ENCODE assay signal across 38 cellular contexts in the genomic region with DNA sequence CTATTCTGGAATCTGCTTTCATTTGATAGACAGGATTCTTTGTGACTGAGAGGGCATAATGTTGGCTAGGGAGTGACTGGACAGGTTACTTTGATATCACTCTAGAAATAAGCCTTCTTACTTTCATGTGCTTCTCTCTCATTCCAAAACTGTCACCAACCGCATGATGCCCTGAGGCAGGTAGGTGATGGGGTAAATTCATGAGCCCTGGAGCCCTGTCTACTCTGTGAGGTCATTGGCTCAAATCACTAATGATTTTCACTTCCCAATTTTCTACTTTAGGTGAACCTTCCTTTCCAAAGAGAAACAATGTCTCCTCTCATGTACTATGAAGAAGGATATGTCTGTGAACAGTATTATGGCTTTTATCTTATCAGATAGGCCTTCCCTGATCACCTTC.
DNase-seq lines count a peak whose midpoint lies in the region; ATAC-seq and TF ChIP-seq lines count a peak whose summit lies in the region.
"Had no signal": no experiment of that assay in that cellular context is flagged by ENCODE, and none has a peak within 500 bp of the region (broad histone marks: within the 10 kb centered on the region; RNA-seq: fewer than 3 reads in every experiment).

No MANE protein-coding gene starts in this region.

- H3K4me1 Mint-ChIP-seq in activated naive CD4-positive, alpha-beta T cell treated with anti-CD3 and anti-CD28 coated beads, Interleukin-2, amount 10 ng/mL, durations not matched to agents 7 days and 5 days = no peaks in the 10 kb centered on the region
- H3K4me1 Mint-ChIP-seq in HFFc6 (ENCODE audit: low read depth) = no peaks in the 10 kb centered on the region
- H3K4me1 Mint-ChIP-seq: endodermal cell; H9; neural crest cell; stimulated activated effector memory CD8-positive, alpha-beta T cell treated with anti-CD3 and anti-CD28 coated beads, Interleukin-12 subunit alpha, Interleukin-12 subunit beta, amount 100 ng/mL, for 72 hours; T-helper 17 cell had no signal

- ATAC-seq in GM18867 (IDR thresholded peaks at IDR 0.05; ENCODE audit: unreplicated experiment) (peak; percentile 63), GM21367 (IDR thresholded peaks at IDR 0.05; ENCODE audit: unreplicated experiment) (peak; percentile 76), HG03097 (IDR thresholded peaks at IDR 0.05; ENCODE audit: low FRiP score, unreplicated experiment) (peak; percentile 76)
- ATAC-seq: esophagus mucosa; left lung; Right ventricle myocardium inferior; SK-N-SH treated with all-trans-retinoic acid at 6 μM for 48 hours; stimulated activated effector memory CD8-positive, alpha-beta T cell treated with anti-CD3 and anti-CD28 coated beads, Interleukin-12 subunit alpha, Interleukin-12 subunit beta, amount 100 ng/mL, for 72 hours; T-helper 17 cell had no signal

- no peak for TF ChIP-seq CTCF in tibial artery (IDR thresholded peaks at IDR 0.05)
- TF ChIP-seq CTCF in HFFc6 (IDR thresholded peaks at IDR 0.05) = no peak

- no peaks in the 10 kb centered on the region for H3K27me3 ChIP-seq in tibial artery
- H3K27me3 ChIP-seq: BLaER1, brain microvascular endothelial cell, left lung, ovary, upper lobe of left lung had no signal

- H3K36me3 ChIP-seq in tibial artery = no peaks in the 10 kb centered on the region
- H3K36me3 ChIP-seq: BLaER1, brain microvascular endothelial cell, left lung, ovary, upper lobe of left lung had no signal

- H3K36me3 Mint-ChIP-seq in activated naive CD4-positive, alpha-beta T cell treated with anti-CD3 and anti-CD28 coated beads, Interleukin-2, amount 10 ng/mL, durations not matched to agents 7 days and 5 days = no peaks in the 10 kb centered on the region
- no peaks in the 10 kb centered on the region for H3K36me3 Mint-ChIP-seq in HFFc6 (ENCODE audit: low read depth)
- H3K36me3 Mint-ChIP-seq: activated CD4-positive, alpha-beta memory T cell treated with anti-CD3 and anti-CD28 coated beads for 36 hours; stimulated activated effector memory CD8-positive, alpha-beta T cell treated with anti-CD3 and anti-CD28 coated beads, Interleukin-12 subunit alpha, Interleukin-12 subunit beta, amount 100 ng/mL, for 72 hours had no signal

- no peak for DNase-seq in activated naive CD4-positive, alpha-beta T cell treated with anti-CD3 and anti-CD28 coated beads, Interleukin-2, amount 10 ng/mL, durations not matched to agents 7 days and 5 days
- no peak for DNase-seq in tibial artery
- DNase-seq in MV-4-11 (lab: John Stamatoyannopoulos, UW) = no peak
- no peak for DNase-seq in HFFc6
- DNase-seq: activated CD4-positive, alpha-beta memory T cell treated with anti-CD3 and anti-CD28 coated beads for 36 hours; activated CD4-positive, alpha-beta T cell treated with anti-CD3 and anti-CD28 coated beads for 1 hour; activated CD8-positive, alpha-beta memory T cell treated with anti-CD3 and anti-CD28 coated beads, Interleukin-2, amount 50 U/mL, for 48 hours; activated naive CD4-positive, alpha-beta T cell treated with anti-CD3 and anti-CD28 coated beads, Interleukin-2, amount 50 U/mL, for 16 hours; amygdala; brain microvascular endothelial cell; cerebellar nuclear complex; dermis blood vessel endothelial cell; DMS 273 treated with DMSO at 0.1 percent for 48 hours; EL; endodermal cell; glutamatergic neuron; H9; Karpas-422; left lung; mesendoderm; NCI-H1417 treated with DMSO at 0.1 percent for 48 hours; NCI-H2081 treated with DMSO at 0.1 percent for 48 hours; NCI-H345; NCI-H69; ovary; PC-9; stimulated activated CD4-positive, alpha-beta T cell treated with anti-CD3 and anti-CD28 coated beads, Interleukin-15, amount 100 ng/mL, for 24 hours; T-helper 17 cell; upper lobe of left lung had no signal

- no peak overlapping the region for H3K27ac Mint-ChIP-seq in activated naive CD4-positive, alpha-beta T cell treated with anti-CD3 and anti-CD28 coated beads, Interleukin-2, amount 10 ng/mL, durations not matched to agents 7 days and 5 days
- no peak overlapping the region for H3K27ac Mint-ChIP-seq in HFFc6
- H3K27ac Mint-ChIP-seq: activated CD4-positive, alpha-beta memory T cell treated with anti-CD3 and anti-CD28 coated beads for 36 hours; endodermal cell; H9; stimulated activated effector memory CD8-positive, alpha-beta T cell treated with anti-CD3 and anti-CD28 coated beads, Interleukin-12 subunit alpha, Interleukin-12 subunit beta, amount 100 ng/mL, for 72 hours; T-helper 17 cell had no signal

- H3K4me1 ChIP-seq in tibial artery = no peaks in the 10 kb centered on the region
- H3K4me1 ChIP-seq: upper lobe of left lung had no signal

- intact Hi-C loops in tibial artery (cut with DNase I; ENCODE audit: low total_unique reads) = no loop called here

- H3K27ac ChIP-seq in tibial artery = no peak overlapping the region
- H3K27ac ChIP-seq: BLaER1, brain microvascular endothelial cell, left lung, ovary, PC-9, upper lobe of left lung had no signal

- H3K4me3 Mint-ChIP-seq in activated naive CD4-positive, alpha-beta T cell treated with anti-CD3 and anti-CD28 coated beads, Interleukin-2, amount 10 ng/mL, durations not matched to agents 7 days and 5 days = no peak overlapping the region
- H3K4me3 Mint-ChIP-seq in HFFc6 = no peak overlapping the region
- H3K4me3 Mint-ChIP-seq: activated CD4-positive, alpha-beta memory T cell treated with anti-CD3 and anti-CD28 coated beads for 36 hours; endodermal cell; H9; neural crest cell; stimulated activated effector memory CD8-positive, alpha-beta T cell treated with anti-CD3 and anti-CD28 coated beads, Interleukin-12 subunit alpha, Interleukin-12 subunit beta, amount 100 ng/mL, for 72 hours; T-helper 17 cell had no signal

- CTCF ChIA-PET in activated naive CD4-positive, alpha-beta T cell treated with anti-CD3 and anti-CD28 coated beads, Interleukin-2, amount 10 ng/mL, durations not matched to agents 7 days and 5 days (lab: Charles Lee) = no interaction called here

- H3K4me3 ChIP-seq in tibial artery = no peak overlapping the region
- H3K4me3 ChIP-seq: BLaER1, left lung, ovary, PC-9, upper lobe of left lung had no signal

- peaks cover 2% of the 10 kb centered on the region for H3K9me3 Mint-ChIP-seq in activated naive CD4-positive, alpha-beta T cell treated with anti-CD3 and anti-CD28 coated beads, Interleukin-2, amount 10 ng/mL, durations not matched to agents 7 days and 5 days
- H3K9me3 Mint-ChIP-seq in HFFc6 = peaks cover 31% of the 10 kb centered on the region
- H3K9me3 Mint-ChIP-seq: endodermal cell, H9, neural crest cell had no signal

- H3K27me3 Mint-ChIP-seq in activated naive CD4-positive, alpha-beta T cell treated with anti-CD3 and anti-CD28 coated beads, Interleukin-2, amount 10 ng/mL, durations not matched to agents 7 days and 5 days = no peaks in the 10 kb centered on the region
- H3K27me3 Mint-ChIP-seq in HFFc6 (ENCODE audit: insufficient read depth) = peaks cover 2% of the 10 kb centered on the region; the same call in 1 of the 2 replicates
- H3K27me3 Mint-ChIP-seq: activated CD4-positive, alpha-beta memory T cell treated with anti-CD3 and anti-CD28 coated beads for 36 hours; T-helper 17 cell had no signal

- H3K9me3 ChIP-seq in tibial artery = no peaks in the 10 kb centered on the region
- H3K9me3 ChIP-seq: BLaER1, left lung, ovary, upper lobe of left lung had no signal
